Comparison of ENCODE assay signal across 9 cellular contexts in genomic region chr13:45194081-45194939, GRCh38. TPM values are rescaled to one million over a fixed set of nuclear protein-coding genes. Genes with fewer than 3 reads are reported as not detected.
DNase-seq lines count a peak whose midpoint lies in the region; ATAC-seq, FAIRE-seq and TF ChIP-seq lines count a peak whose summit lies in the region.
"Had no signal": no experiment of that assay in that cellular context is flagged by ENCODE, and none has a peak within 500 bp of the region (broad histone marks: within the 10 kb centered on the region; RNA-seq: fewer than 3 reads in every experiment).

No MANE protein-coding gene starts in this region.

- TF ChIP-seq CTCF in astrocyte (IDR thresholded peaks at IDR 0.05; ENCODE audit: insufficient read depth, low read depth, low read length) (peak; percentile 47), heart left ventricle (IDR thresholded peaks at IDR 0.05) (peak in 10 of 12 donors; percentile 8 to 68 (median 42)), pancreas (IDR thresholded peaks at IDR 0.05) (no peak)

- no peaks in the 10 kb centered on the region for H3K36me3 ChIP-seq in astrocyte (ENCODE audit: insufficient read depth, low read length)
- no peaks in the 10 kb centered on the region for H3K36me3 ChIP-seq in heart left ventricle
- H3K36me3 ChIP-seq in pancreas, result no peaks in the 10 kb centered on the region

- H3K4me2 ChIP-seq in astrocyte (ENCODE audit: low read length), result peak overlapping the region; percentile 1

- DNase-seq in H54 (ENCODE audit: insufficient read length, low spot score) (no peak), astrocyte (ENCODE audit: low read depth) (peak; percentile 63), heart left ventricle (peak in 3 of 5 donors; percentile 38 to 45 (median 40)), pancreas (peak in 1 of 6 donors; percentile 21), NCI-H187 (lab: John Stamatoyannopoulos, UW) (no peak), NCI-H446 treated with DMSO at 0.1 percent for 48 hours (lab: John Stamatoyannopoulos, UW) (no peak)
- DNase-seq: activated T-cell treated with anti-CD3 and anti-CD28 coated beads, Interleukin-2, amount 50 U/mL, for 4 hours had no signal

- H3K9me3 ChIP-seq in astrocyte (ENCODE audit: insufficient read depth, low read depth, low read length) (no peaks in the 10 kb centered on the region), heart left ventricle (no peaks in the 10 kb centered on the region), pancreas (no peaks in the 10 kb centered on the region)

- 65 to 75% (median 74%) methylated on average over 15 of the region's 15 CpGs for WGBS in heart left ventricle, 4 donors
- 63 to 70% methylated on average over 15 of the region's 15 CpGs for WGBS in pancreas, 2 donors

- peak overlapping the region; percentile 63 for H3K27ac Mint-ChIP-seq in astrocyte (ENCODE audit: unreplicated experiment)

- FAIRE-seq in H54 (lab: Jason Lieb, UNC) (peak; percentile 23), astrocyte (lab: Jason Lieb, UNC) (peak; percentile 47), pancreas (lab: Jason Lieb, UNC) (no peak)

- H3K27me3 Mint-ChIP-seq in astrocyte (ENCODE audit: low read depth, unreplicated experiment), result no peaks in the 10 kb centered on the region

- peak overlapping the region; percentile 14 for H3K9ac ChIP-seq in astrocyte (ENCODE audit: low read length)

- H4K20me1 ChIP-seq in astrocyte (ENCODE audit: insufficient read depth, low read length), result no peaks in the 10 kb centered on the region

- ATAC-seq in heart left ventricle, result peak in 3 of 4 donors; percentile 64 to 89 (median 73)
- peak; percentile 64 to 82 (median 78) for ATAC-seq in pancreas
- ATAC-seq in HG03571 (IDR thresholded peaks at IDR 0.05; ENCODE audit: unreplicated experiment), result no peak
- ATAC-seq in GM18873 (IDR thresholded peaks at IDR 0.05; ENCODE audit: low FRiP score, unreplicated experiment), result no peak
- ATAC-seq: activated T-cell treated with anti-CD3 and anti-CD28 coated beads, Interleukin-2, amount 50 U/mL, for 4 hours had no signal

- no peak overlapping the region for H3K27ac ChIP-seq in astrocyte (ENCODE audit: low read depth, low read length)
- H3K27ac ChIP-seq in heart left ventricle, result no peak overlapping the region
- peak overlapping the region in 2 of 4 donors; percentile 2 to 55 for H3K27ac ChIP-seq in pancreas

- H3K4me3 ChIP-seq in astrocyte (ENCODE audit: insufficient read depth, low read depth, low read length) (no peak overlapping the region), heart left ventricle (peak overlapping the region in 3 of 12 donors; percentile 16 to 25 (median 20)), pancreas (no peak overlapping the region)

- TF ChIP-seq POLR2A in H54 (IDR thresholded peaks at IDR 0.05; ENCODE audit: low read depth, low read length), result no peak
- no peak for TF ChIP-seq POLR2A in heart left ventricle (IDR thresholded peaks at IDR 0.05)

- peaks cover 39% of the 10 kb centered on the region for H3K79me2 ChIP-seq in astrocyte (ENCODE audit: insufficient read depth, low read length)

- H3K9me3 Mint-ChIP-seq in astrocyte (ENCODE audit: unreplicated experiment), result no peaks in the 10 kb centered on the region
- H3K9me3 Mint-ChIP-seq: activated T-cell treated with anti-CD3 and anti-CD28 coated beads, Interleukin-2, amount 50 U/mL, for 4 hours had no signal

- intact Hi-C loops in heart left ventricle (cut with DNase I) (loop anchor here in 2 of 10 donors (10.0 kb wide), 2 partner anchors 90 to 150 kb away; no protein-coding TSS in a partner anchor), pancreas (cut with DNase I) (no loop called here)

- H2AFZ ChIP-seq in astrocyte (ENCODE audit: low read depth, low read length), result no peak overlapping the region

- peaks cover 23% of the 10 kb centered on the region for H3K4me1 ChIP-seq in astrocyte (ENCODE audit: insufficient read depth, low read length)
- H3K4me1 ChIP-seq in heart left ventricle, result peaks cover 0 to 41% (median 18%) of the 10 kb centered on the region in 12 donors
- peaks cover 0 to 5% (median 3%) of the 10 kb centered on the region in 3 donors for H3K4me1 ChIP-seq in pancreas

- H3K36me3 Mint-ChIP-seq in astrocyte (ENCODE audit: low read depth, unreplicated experiment), result peaks cover 2% of the 10 kb centered on the region

- H3K27me3 ChIP-seq in astrocyte (ENCODE audit: insufficient read depth, low read length), result no peaks in the 10 kb centered on the region
- no peaks in the 10 kb centered on the region for H3K27me3 ChIP-seq in heart left ventricle
- no peaks in the 10 kb centered on the region for H3K27me3 ChIP-seq in pancreas

- H3K4me1 Mint-ChIP-seq in astrocyte (ENCODE audit: low read depth, unreplicated experiment), result peaks cover 39% of the 10 kb centered on the region

- H3K4me3 Mint-ChIP-seq in astrocyte (ENCODE audit: unreplicated experiment), result no peak overlapping the region
- H3K4me3 Mint-ChIP-seq: activated T-cell treated with anti-CD3 and anti-CD28 coated beads, Interleukin-2, amount 50 U/mL, for 4 hours had no signal

RNA-seq across cellular contexts. Expression of gene KCTD4, which starts 6.5 kb away (rescaled TPM):
- total RNA-seq in astrocyte, result 0.41 and 0.64 TPM in 2 replicates
- total RNA-seq in heart left ventricle, result under 1 TPM in 2 of 9 donors, not detected in 7; 0.12 to 0.75 TPM
- polyA plus RNA-seq in heart left ventricle, result under 1 TPM in 1 of 2 donors, not detected in 1; 0.08 TPM
- under 1 TPM in 4 of 6 donors, not detected in 2; 0.09 to 0.21 (median 0.15) TPM for total RNA-seq in pancreas
- polyA plus RNA-seq in pancreas, result under 1 TPM; 0.11 to 0.28 TPM
- total RNA-seq: activated T-cell treated with anti-CD3 and anti-CD28 coated beads, Interleukin-2, amount 50 U/mL, for 4 hours had no signal

Comparison
In these comparisons a context has a peak if more than half of its experiments do, and no peak if none do; other contexts are left out.
1. DNase-seq: peak in astrocyte (single experiment) and heart left ventricle (3 of 5); none in H54 (single experiment), NCI-H187 (0 of 2) and NCI-H446 treated with DMSO at 0.1 percent for 48 hours (single experiment).
2. CTCF ChIP-seq: peak in astrocyte (single experiment) and heart left ventricle (10 of 12); none in pancreas (0 of 4).
3. ATAC-seq: peak in heart left ventricle (3 of 4) and pancreas (4 of 4); none in HG03571 (single experiment) and GM18873 (single experiment).